ENCODE assay signal across 2 cellular contexts in genomic region chr10:6092731-6093130, GRCh38.
TF ChIP-seq lines count a peak whose summit lies in the region.

No MANE protein-coding gene starts in this region.

TF ChIP-seq in A549, 52 proteins besides CTCF, POLR2A, EP300 and RAD21 (continued from another document):
- no peak for TF ChIP-seq ZSCAN20 (CRISPR knock-in tag; IDR thresholded peaks at IDR 0.05)
- TF ChIP-seq, protein P1, sequence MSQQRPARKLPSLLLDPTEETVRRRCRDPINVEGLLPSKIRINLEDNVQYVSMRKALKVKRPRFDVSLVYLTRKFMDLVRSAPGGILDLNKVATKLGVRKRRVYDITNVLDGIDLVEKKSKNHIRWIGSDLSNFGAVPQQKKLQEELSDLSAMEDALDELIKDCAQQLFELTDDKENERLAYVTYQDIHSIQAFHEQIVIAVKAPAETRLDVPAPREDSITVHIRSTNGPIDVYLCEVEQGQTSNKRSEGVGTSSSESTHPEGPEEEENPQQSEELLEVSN (IDR thresholded peaks at IDR 0.05; ENCODE audit: borderline replicate concordance, low read depth), result no peak
- TF ChIP-seq ZNF302 (CRISPR knock-in tag; IDR thresholded peaks at IDR 0.05), result no peak
- no peak for TF ChIP-seq GATA3 (IDR thresholded peaks at IDR 0.05; ENCODE audit: borderline replicate concordance)
- no peak for TF ChIP-seq SMC3 (IDR thresholded peaks at IDR 0.05)
- no peak for TF ChIP-seq RCOR1 (IDR thresholded peaks at IDR 0.05; ENCODE audit: low read depth, low read length)
- TF ChIP-seq JUNB (IDR thresholded peaks at IDR 0.05), result no peak

TF ChIP-seq in endothelial cell of umbilical vein, 7 proteins besides CTCF, POLR2A, EP300 and RAD21 (continued from another document):
- no peak for TF ChIP-seq MYC (IDR thresholded peaks at IDR 0.05; ENCODE audit: low read depth, low read length)
- TF ChIP-seq, protein P2, sequence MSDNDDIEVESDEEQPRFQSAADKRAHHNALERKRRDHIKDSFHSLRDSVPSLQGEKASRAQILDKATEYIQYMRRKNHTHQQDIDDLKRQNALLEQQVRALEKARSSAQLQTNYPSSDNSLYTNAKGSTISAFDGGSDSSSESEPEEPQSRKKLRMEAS (IDR thresholded peaks at IDR 0.05; ENCODE audit: insufficient read depth, insufficient read length), result no peak
- TF ChIP-seq POLR2AphosphoS5 (IDR thresholded peaks at IDR 0.05; ENCODE audit: insufficient read depth, low read depth, low read length), result no peak
- TF ChIP-seq JUN (IDR thresholded peaks at IDR 0.05; ENCODE audit: borderline replicate concordance, insufficient read depth, insufficient read length, low read depth), result no peak
- TF ChIP-seq GATA2 (IDR thresholded peaks at IDR 0.05; ENCODE audit: insufficient read depth, insufficient read length, low read depth, low read length), result no peak
